Comparison of ENCODE assay signal across 9 cellular contexts in genomic region chr1:211133393-211133840, GRCh38. TPM values are rescaled to one million over a fixed set of nuclear protein-coding genes. Genes with fewer than 3 reads are reported as not detected.
DNase-seq lines count a peak whose midpoint lies in the region; ATAC-seq and TF ChIP-seq lines count a peak whose summit lies in the region.
"Had no signal": no experiment of that assay in that cellular context is flagged by ENCODE, and none has a peak within 500 bp of the region (broad histone marks: within the 10 kb centered on the region; RNA-seq: fewer than 3 reads in every experiment).

No MANE protein-coding gene starts in this region.

- 0 to 2% (median 1%) methylated on average over 12 to 32 of the region's 32 CpGs for WGBS in heart left ventricle, 4 donors
- WGBS in trophoblast cell (ENCODE audit: extremely low coverage, insufficient coverage, insufficient read length) = no CpG with 5 or more reads among the region's 32 CpGs

- peak overlapping the region; percentile 95 for H3K4me2 ChIP-seq in trophoblast cell (ENCODE audit: low read length)

- H2AFZ ChIP-seq in trophoblast cell (ENCODE audit: insufficient read depth, low read length, poor library complexity) = no peak overlapping the region

- H3K4me3 Mint-ChIP-seq in activated naive CD4-positive, alpha-beta T cell treated with anti-CD3 and anti-CD28 coated beads, Interleukin-2, amount 10 ng/mL, durations not matched to agents 7 days and 5 days = peak overlapping the region; percentile 54

- ATAC-seq in heart left ventricle = peak in 2 of 4 donors; percentile 5 to 13

- in situ Hi-C loops in KBM-7 (cut with MboI; ENCODE audit: low pct_unique_long_range_greater_than_20kb, low sequenced_read_pairs) = loop anchor here (25.0 kb wide), 1 partner anchor 721 kb away; no protein-coding TSS in a partner anchor

- intact Hi-C loops in heart left ventricle (cut with DNase I) = loop anchor here in 5 of 10 donors (2.0 to 10.0 kb wide), 5 partner anchors 419 to 726 kb away; no protein-coding TSS in a partner anchor

- no peak overlapping the region for H3K23ac ChIP-seq in trophoblast cell (ENCODE audit: low read length)

- no peak overlapping the region for H3K27ac Mint-ChIP-seq in activated naive CD4-positive, alpha-beta T cell treated with anti-CD3 and anti-CD28 coated beads, Interleukin-2, amount 10 ng/mL, durations not matched to agents 7 days and 5 days

- no peak overlapping the region for H3K14ac ChIP-seq in trophoblast cell (ENCODE audit: low read length)

- no peak overlapping the region for H2BK5ac ChIP-seq in trophoblast cell (ENCODE audit: low read depth, low read length, poor library complexity)

- CTCF ChIA-PET in activated naive CD4-positive, alpha-beta T cell treated with anti-CD3 and anti-CD28 coated beads, Interleukin-2, amount 10 ng/mL, durations not matched to agents 7 days and 5 days (lab: Charles Lee) = interaction anchor here (0.9 to 4.8 kb wide), 14 partner anchors 9 to 729 kb away, joined by 3 to 43 read pairs (median 4); no protein-coding TSS in a partner anchor

- no peak for TF ChIP-seq CTCF in heart left ventricle (IDR thresholded peaks at IDR 0.05)

- no peak overlapping the region for H3K18ac ChIP-seq in trophoblast cell (ENCODE audit: low read length)

- peaks cover 8% of the 10 kb centered on the region for H3K4me1 Mint-ChIP-seq in activated naive CD4-positive, alpha-beta T cell treated with anti-CD3 and anti-CD28 coated beads, Interleukin-2, amount 10 ng/mL, durations not matched to agents 7 days and 5 days

- peaks cover 42% of the 10 kb centered on the region for H3K27me3 Mint-ChIP-seq in activated naive CD4-positive, alpha-beta T cell treated with anti-CD3 and anti-CD28 coated beads, Interleukin-2, amount 10 ng/mL, durations not matched to agents 7 days and 5 days

- no peak for TF ChIP-seq POLR2A in heart left ventricle (IDR thresholded peaks at IDR 0.05)

- no peak overlapping the region for H2BK12ac ChIP-seq in trophoblast cell (ENCODE audit: low read length)

- H3K4me3 ChIP-seq in heart left ventricle (peak overlapping the region; percentile 11 to 54 (median 46)), trophoblast cell (ENCODE audit: low read depth, low read length) (peak overlapping the region; percentile 64)

- no peaks in the 10 kb centered on the region for H3K36me3 ChIP-seq in ES-I3 (ENCODE audit: insufficient read depth, low read length)
- no peaks in the 10 kb centered on the region for H3K36me3 ChIP-seq in heart left ventricle
- H3K36me3 ChIP-seq in trophoblast cell (ENCODE audit: control insufficient read depth in 1 of 2, insufficient read depth in 2 of 2, low read length in 2 of 2) = no peaks in the 10 kb centered on the region

- no peaks in the 10 kb centered on the region for H3K9me3 Mint-ChIP-seq in activated naive CD4-positive, alpha-beta T cell treated with anti-CD3 and anti-CD28 coated beads, Interleukin-2, amount 10 ng/mL, durations not matched to agents 7 days and 5 days

- H3K9ac ChIP-seq in ES-I3 (ENCODE audit: low read depth, low read length) = peak overlapping the region; percentile 67; the same call in 1 of the 2 replicates
- H3K9ac ChIP-seq in trophoblast cell (ENCODE audit: low read length) = peak overlapping the region; percentile 50

- H4K12ac ChIP-seq in trophoblast cell (ENCODE audit: low read depth, low read length) = no peak overlapping the region

- no peak overlapping the region for H2AK5ac ChIP-seq in trophoblast cell (ENCODE audit: low read length)

- no peaks in the 10 kb centered on the region for H3K79me1 ChIP-seq in trophoblast cell (ENCODE audit: low read length)

- no peak overlapping the region for H4K91ac ChIP-seq in trophoblast cell (ENCODE audit: low read depth, low read length)

- H3K27me3 ChIP-seq in heart left ventricle (peaks cover 0 to 64% (median 20%) of the 10 kb centered on the region in 9 donors), trophoblast cell (ENCODE audit: insufficient read depth, low read length) (peaks cover 14% of the 10 kb centered on the region)

- peak; percentile 6 for DNase-seq in KBM-7
- DNase-seq in activated naive CD4-positive, alpha-beta T cell treated with anti-CD3 and anti-CD28 coated beads, Interleukin-2, amount 10 ng/mL, durations not matched to agents 7 days and 5 days = no peak
- peak in 1 of 5 donors; percentile 34 for DNase-seq in heart left ventricle
- DNase-seq in trophoblast cell = peak in 1 of 2 donors; percentile 7
- DNase-seq in HK-2 (ENCODE audit: unreplicated experiment) = no peak
- DNase-seq in HT-29 (ENCODE audit: low spot score) = no peak
- no peak for DNase-seq in NK-92 treated with Interleukin-12 subunit alpha and Interleukin-12 subunit beta, amount 100 ng/mL, for 24 hours (lab: John Stamatoyannopoulos, UW)

- no peak overlapping the region for H3K27ac ChIP-seq in heart left ventricle
- H3K27ac ChIP-seq in trophoblast cell (ENCODE audit: low read depth, low read length) = no peak overlapping the region

- H3K4me1 ChIP-seq in ES-I3 (ENCODE audit: insufficient read depth, low read length) (no peaks in the 10 kb centered on the region), heart left ventricle (peaks cover 0 to 16% (median 10%) of the 10 kb centered on the region in 12 donors), trophoblast cell (ENCODE audit: control insufficient read depth in 1 of 2, insufficient read depth in 2 of 2, low read length in 2 of 2) (peaks cover 5 to 6% of the 10 kb centered on the region in 2 experiments)

- no peaks in the 10 kb centered on the region for H3K36me3 Mint-ChIP-seq in activated naive CD4-positive, alpha-beta T cell treated with anti-CD3 and anti-CD28 coated beads, Interleukin-2, amount 10 ng/mL, durations not matched to agents 7 days and 5 days

- no peak overlapping the region for H3K4ac ChIP-seq in trophoblast cell (ENCODE audit: low read depth, low read length)

- no peaks in the 10 kb centered on the region for H3K9me3 ChIP-seq in ES-I3 (ENCODE audit: control insufficient read depth, insufficient read depth, low read length)
- no peaks in the 10 kb centered on the region for H3K9me3 ChIP-seq in heart left ventricle
- peaks cover 2% of the 10 kb centered on the region for H3K9me3 ChIP-seq in trophoblast cell (ENCODE audit: insufficient read depth, low read depth, low read length)

- no peak overlapping the region for H4K8ac ChIP-seq in trophoblast cell (ENCODE audit: low read depth, low read length)

- H3K79me2 ChIP-seq in trophoblast cell (ENCODE audit: control insufficient read depth, insufficient read depth, low read length, poor library complexity) = no peaks in the 10 kb centered on the region

- no peak overlapping the region for H2BK120ac ChIP-seq in trophoblast cell (ENCODE audit: insufficient read depth, low read length, poor library complexity)

RNA-seq across cellular contexts. Expression of gene KCNH1, which starts 0.5 kb away (rescaled TPM):
- total RNA-seq in heart left ventricle = under 1 TPM in 1 of 9 donors, not detected in 8; 0.03 TPM
- polyA plus RNA-seq in heart left ventricle = not detected
- polyA plus RNA-seq in trophoblast cell (2013) = 0.38 and 0.40 TPM in 2 replicates
- not detected in 2 replicates for total RNA-seq in HT-29 (2014; rRNA removed; shearing (Covaris generic))
- total RNA-seq: T-helper 1 cell treated with Interleukin-12 subunit alpha and Interleukin-12 subunit beta and Interleukin-4 antibody, amounts not matched to agents 30 ng/mL and 1 ng/mL, for 36 hours had no signal
